In the genomic region with DNA sequence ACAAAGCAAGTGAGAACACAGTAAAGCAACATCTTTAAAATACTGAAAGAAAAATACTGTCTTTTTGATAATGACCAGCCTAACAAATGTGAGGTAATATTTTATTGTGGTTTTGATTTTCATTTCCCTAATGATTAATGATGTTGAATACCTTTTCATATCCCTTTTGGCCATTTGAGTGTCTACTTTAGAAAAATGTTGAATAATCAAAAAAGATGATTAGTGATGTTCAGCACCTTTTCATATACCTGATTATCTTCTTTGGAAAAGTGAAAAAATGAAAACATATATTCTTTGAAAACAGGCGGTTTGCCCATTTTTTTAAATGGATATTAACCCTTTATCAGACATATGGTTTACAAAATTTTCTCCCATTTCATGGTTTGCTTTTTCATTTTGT, we compare ENCODE assay signal across 33 cellular contexts. TPM values are rescaled to one million over a fixed set of nuclear protein-coding genes. Genes with fewer than 3 reads are reported as not detected.
"Had no signal": no experiment of that assay in that cellular context is flagged by ENCODE, and none has a peak within 500 bp of the region (broad histone marks: within the 10 kb centered on the region; RNA-seq: fewer than 3 reads in every experiment).

No MANE protein-coding gene starts in this region.

- H3K36me3 ChIP-seq: neutrophil, right lobe of liver, spleen, suprapubic skin, tibial artery, transverse colon, upper lobe of right lung had no signal

- H2AFZ ChIP-seq: parathyroid adenoma had no signal

- ATAC-seq: naive thymus-derived CD8-positive, alpha-beta T cell; natural killer cell treated with Interleukin-12 subunit alpha and Interleukin-12 subunit beta and Interleukin-15 and Interleukin-18, amount 100 ng/mL, for 72 hours; psoas muscle; right cardiac atrium; right lobe of liver; stimulated activated memory B cell treated with anti-CD40 and anti-IgM and Interleukin-4, amounts not matched to agents 10 μg/mL and 1 μg/mL and 100 μg/mL, for 72 hours; stimulated activated naive CD8-positive, alpha-beta T cell treated with anti-CD3 and anti-CD28 coated beads, Interleukin-15, amount 100 ng/mL, for 72 hours; stimulated activated naive CD8-positive, alpha-beta T cell treated with anti-CD3 and anti-CD28 coated beads, Interleukin-15, Interleukin-2, amounts not matched to agents 100 U/mL and 50 U/mL, for 24 hours; upper lobe of right lung had no signal

- H3K4me1 ChIP-seq: parathyroid adenoma, psoas muscle, right lobe of liver, spleen, suprapubic skin, testis, tibial artery, transverse colon, upper lobe of right lung, uterus had no signal

- H3K9me3 ChIP-seq: neutrophil, psoas muscle, right lobe of liver, suprapubic skin, testis, tibial artery, transverse colon, upper lobe of right lung, uterus had no signal

- H3K27me3 ChIP-seq: neutrophil, spleen, suprapubic skin, testis, tibial artery, uterus had no signal

- H3K79me2 ChIP-seq: parathyroid adenoma had no signal

- H3K4me2 ChIP-seq: smooth muscle cell had no signal

- DNase-seq: naive thymus-derived CD8-positive, alpha-beta T cell; nephron progenitor cell; nucleus accumbens; posterior cingulate gyrus; psoas muscle; right cardiac atrium; right lobe of liver; spleen; stimulated activated CD4-positive, alpha-beta T cell treated with anti-CD3 and anti-CD28 coated beads, Interleukin-12 subunit alpha, Interleukin-12 subunit beta, amount 100 ng/mL, for 4 hours; stimulated activated CD4-positive, alpha-beta T cell treated with anti-CD3 and anti-CD28 coated beads, Interleukin-1b, Interleukin-23, amount 100 ng/mL, for 48 hours; stimulated activated CD4-positive, alpha-beta T cell treated with anti-CD3 and anti-CD28 coated beads, Interleukin-4, amount 100 ng/mL, for 1 hour; stimulated activated CD4-positive, alpha-beta T cell treated with anti-CD3 and anti-CD28 coated beads, Interleukin-4, amount 100 ng/mL, for 4 hours; stimulated activated CD8-positive, alpha-beta memory T cell treated with anti-CD3 and anti-CD28 coated beads, Interleukin-4, amount 100 ng/mL, for 48 hours; stimulated activated naive CD4-positive, alpha-beta T cell; stimulated activated naive CD8-positive, alpha-beta T cell treated with anti-CD3 and anti-CD28 coated beads, Interleukin-15, amount 100 ng/mL, for 72 hours; stimulated activated naive CD8-positive, alpha-beta T cell treated with anti-CD3 and anti-CD28 coated beads, Interleukin-15, Interleukin-2, amounts not matched to agents 100 U/mL and 50 U/mL, for 24 hours; substantia nigra; testis; tibial artery; transverse colon; upper lobe of right lung; uterus had no signal

- H3K27ac ChIP-seq: neutrophil, parathyroid adenoma, psoas muscle, right lobe of liver, skin epidermis, spleen, suprapubic skin, testis, tibial artery, transverse colon, upper lobe of right lung, uterus had no signal

- H3K4me3 ChIP-seq: psoas muscle, right lobe of liver, skin epidermis, smooth muscle cell, spleen, suprapubic skin, testis, tibial artery, transverse colon, upper lobe of right lung, uterus had no signal

- H3K9ac ChIP-seq: parathyroid adenoma had no signal

RNA-seq across cellular contexts. Expression of a gene that starts 51.9 kb away (rescaled TPM):
- total RNA-seq: naive thymus-derived CD8-positive, alpha-beta T cell; neural crest cell; osteocyte; renal cortical epithelial cell; smooth muscle cell; suprapubic skin; testis; transverse colon; upper lobe of right lung; urinary bladder; uterus had no signal
- polyA plus RNA-seq: naive thymus-derived CD8-positive, alpha-beta T cell; smooth muscle cell had no signal
